Comparison of ENCODE assay signal across 1 cellular context in genomic region chr15:41585140-41586047, GRCh38.
TF ChIP-seq lines count a peak whose summit lies in the region.

No MANE protein-coding gene starts in this region.

TF ChIP-seq in H1, 55 proteins besides CTCF, POLR2A, EP300 and RAD21:
- TF ChIP-seq PHF8 (conservative IDR thresholded peaks at IDR 0.05; ENCODE audit: low read depth, low read length) (no peak; the same call in 1 of the 2 replicates), RFX5 (IDR thresholded peaks at IDR 0.05; ENCODE audit: borderline replicate concordance, low read depth, low read length) (no peak), JUN (IDR thresholded peaks at IDR 0.05; ENCODE audit: low read depth, low read length) (no peak), SRF (IDR thresholded peaks at IDR 0.05; ENCODE audit: low read depth, low read length) (no peak), NRF1 (IDR thresholded peaks at IDR 0.05; ENCODE audit: low read depth, low read length) (no peak), SUZ12 (IDR thresholded peaks at IDR 0.05; ENCODE audit: low read length) (peak; percentile 56; the same call in 1 of the 2 replicates), SAP30 (IDR thresholded peaks at IDR 0.05; ENCODE audit: insufficient read depth, insufficient replicate concordance, low read length) (no peak), MAFK (IDR thresholded peaks at IDR 0.05; ENCODE audit: low read depth, low read length) (no peak), BRCA1 (IDR thresholded peaks at IDR 0.05; ENCODE audit: low read depth, low read length) (no peak), POU5F1 (IDR thresholded peaks at IDR 0.05; ENCODE audit: low read depth, low read length) (no peak), EGR1 (IDR thresholded peaks at IDR 0.05; ENCODE audit: borderline replicate concordance, low read depth, low read length) (no peak), ASH2L (IDR thresholded peaks at IDR 0.05; ENCODE audit: low read length) (peak; percentile 58), KDM5A (IDR thresholded peaks at IDR 0.05; ENCODE audit: low read length) (no peak), SP2 (IDR thresholded peaks at IDR 0.05; ENCODE audit: low read length) (no peak), CBX5 (IDR thresholded peaks at IDR 0.05; ENCODE audit: low read depth, low read length) (no peak), SIN3A (conservative IDR thresholded peaks at IDR 0.05 in 1 of 2, IDR thresholded peaks at IDR 0.05 in 1 of 2; ENCODE audit: low read depth in 1 of 2, low read length in 2 of 2) (no peak), BACH1 (IDR thresholded peaks at IDR 0.05; ENCODE audit: low read length) (peak; percentile 81), FOSL1 (IDR thresholded peaks at IDR 0.05; ENCODE audit: insufficient read depth, low read depth, low read length) (no peak), RNF2 (IDR thresholded peaks at IDR 0.05; ENCODE audit: borderline replicate concordance, low read depth, low read length, missing control alignments, poor library complexity, severe bottlenecking) (no peak), HDAC6 (IDR thresholded peaks at IDR 0.05; ENCODE audit: low read depth, low read length) (no peak), ZNF274 (IDR thresholded peaks at IDR 0.05; ENCODE audit: borderline replicate concordance, extremely low read depth, low read length) (no peak), TBP (IDR thresholded peaks at IDR 0.05; ENCODE audit: low read depth, low read length) (peak; percentile 34; the same call in 1 of the 2 replicates), CEBPB (IDR thresholded peaks at IDR 0.05; ENCODE audit: low read depth, low read length) (no peak), ATF2 (IDR thresholded peaks at IDR 0.05; ENCODE audit: low read length) (no peak), YY1 (IDR thresholded peaks at IDR 0.05; ENCODE audit: low read depth, low read length) (no peak), E2F6 (IDR thresholded peaks at IDR 0.05) (peak; percentile 70; the same call in 1 of the 2 replicates), BCL11A (IDR thresholded peaks at IDR 0.05; ENCODE audit: low read depth in 2 of 2, low read length in 2 of 2) (no peak), TEAD4 (IDR thresholded peaks at IDR 0.05; ENCODE audit: low read depth, low read length) (no peak), RBBP5 (IDR thresholded peaks at IDR 0.05; ENCODE audit: borderline replicate concordance, low read depth, low read length) (no peak; the same call in 1 of the 2 replicates), POLR2AphosphoS5 (IDR thresholded peaks at IDR 0.05; ENCODE audit: low read depth, low read length) (peak; percentile 54; the same call in 1 of the 2 replicates), EZH2 (IDR thresholded peaks at IDR 0.05; ENCODE audit: low read depth, low read length, severe bottlenecking) (peak; percentile 34), TAF1 (IDR thresholded peaks at IDR 0.05; ENCODE audit: low read depth, low read length) (peak; percentile 61), CHD2 (IDR thresholded peaks at IDR 0.05; ENCODE audit: low read length) (no peak), GABPA (IDR thresholded peaks at IDR 0.05; ENCODE audit: borderline replicate concordance, insufficient read depth, low read length) (0 out of 2 replicates have a peak, but pooled peaks have one; percentile 15), GTF2F1 (IDR thresholded peaks at IDR 0.05; ENCODE audit: borderline replicate concordance, low read depth, low read length) (no peak; the same call in 1 of the 2 replicates), KDM4A (IDR thresholded peaks at IDR 0.05; ENCODE audit: low read depth, low read length, severe bottlenecking) (peak; percentile 66), TCF12 (IDR thresholded peaks at IDR 0.05; ENCODE audit: low read depth, low read length) (no peak), CBX8 (IDR thresholded peaks at IDR 0.05; ENCODE audit: borderline replicate concordance, low read depth, low read length) (no peak), CTBP2 (IDR thresholded peaks at IDR 0.05; ENCODE audit: borderline replicate concordance, insufficient read depth, insufficient read length, low read length) (no peak), NANOG (IDR thresholded peaks at IDR 0.05; ENCODE audit: insufficient read depth, low read depth, low read length, poor library complexity, severe bottlenecking) (no peak), SP4 (IDR thresholded peaks at IDR 0.05; ENCODE audit: low read length) (no peak), SIRT6 (IDR thresholded peaks at IDR 0.05; ENCODE audit: low read length) (no peak), HDAC2 (IDR thresholded peaks at IDR 0.05; ENCODE audit: borderline replicate concordance in 1 of 2, low read depth in 2 of 2, low read length in 2 of 2) (peak in 1 of 2 experiments; percentile 84; a peak in 3 of 4 replicates)
- TF ChIP-seq, protein P1, sequence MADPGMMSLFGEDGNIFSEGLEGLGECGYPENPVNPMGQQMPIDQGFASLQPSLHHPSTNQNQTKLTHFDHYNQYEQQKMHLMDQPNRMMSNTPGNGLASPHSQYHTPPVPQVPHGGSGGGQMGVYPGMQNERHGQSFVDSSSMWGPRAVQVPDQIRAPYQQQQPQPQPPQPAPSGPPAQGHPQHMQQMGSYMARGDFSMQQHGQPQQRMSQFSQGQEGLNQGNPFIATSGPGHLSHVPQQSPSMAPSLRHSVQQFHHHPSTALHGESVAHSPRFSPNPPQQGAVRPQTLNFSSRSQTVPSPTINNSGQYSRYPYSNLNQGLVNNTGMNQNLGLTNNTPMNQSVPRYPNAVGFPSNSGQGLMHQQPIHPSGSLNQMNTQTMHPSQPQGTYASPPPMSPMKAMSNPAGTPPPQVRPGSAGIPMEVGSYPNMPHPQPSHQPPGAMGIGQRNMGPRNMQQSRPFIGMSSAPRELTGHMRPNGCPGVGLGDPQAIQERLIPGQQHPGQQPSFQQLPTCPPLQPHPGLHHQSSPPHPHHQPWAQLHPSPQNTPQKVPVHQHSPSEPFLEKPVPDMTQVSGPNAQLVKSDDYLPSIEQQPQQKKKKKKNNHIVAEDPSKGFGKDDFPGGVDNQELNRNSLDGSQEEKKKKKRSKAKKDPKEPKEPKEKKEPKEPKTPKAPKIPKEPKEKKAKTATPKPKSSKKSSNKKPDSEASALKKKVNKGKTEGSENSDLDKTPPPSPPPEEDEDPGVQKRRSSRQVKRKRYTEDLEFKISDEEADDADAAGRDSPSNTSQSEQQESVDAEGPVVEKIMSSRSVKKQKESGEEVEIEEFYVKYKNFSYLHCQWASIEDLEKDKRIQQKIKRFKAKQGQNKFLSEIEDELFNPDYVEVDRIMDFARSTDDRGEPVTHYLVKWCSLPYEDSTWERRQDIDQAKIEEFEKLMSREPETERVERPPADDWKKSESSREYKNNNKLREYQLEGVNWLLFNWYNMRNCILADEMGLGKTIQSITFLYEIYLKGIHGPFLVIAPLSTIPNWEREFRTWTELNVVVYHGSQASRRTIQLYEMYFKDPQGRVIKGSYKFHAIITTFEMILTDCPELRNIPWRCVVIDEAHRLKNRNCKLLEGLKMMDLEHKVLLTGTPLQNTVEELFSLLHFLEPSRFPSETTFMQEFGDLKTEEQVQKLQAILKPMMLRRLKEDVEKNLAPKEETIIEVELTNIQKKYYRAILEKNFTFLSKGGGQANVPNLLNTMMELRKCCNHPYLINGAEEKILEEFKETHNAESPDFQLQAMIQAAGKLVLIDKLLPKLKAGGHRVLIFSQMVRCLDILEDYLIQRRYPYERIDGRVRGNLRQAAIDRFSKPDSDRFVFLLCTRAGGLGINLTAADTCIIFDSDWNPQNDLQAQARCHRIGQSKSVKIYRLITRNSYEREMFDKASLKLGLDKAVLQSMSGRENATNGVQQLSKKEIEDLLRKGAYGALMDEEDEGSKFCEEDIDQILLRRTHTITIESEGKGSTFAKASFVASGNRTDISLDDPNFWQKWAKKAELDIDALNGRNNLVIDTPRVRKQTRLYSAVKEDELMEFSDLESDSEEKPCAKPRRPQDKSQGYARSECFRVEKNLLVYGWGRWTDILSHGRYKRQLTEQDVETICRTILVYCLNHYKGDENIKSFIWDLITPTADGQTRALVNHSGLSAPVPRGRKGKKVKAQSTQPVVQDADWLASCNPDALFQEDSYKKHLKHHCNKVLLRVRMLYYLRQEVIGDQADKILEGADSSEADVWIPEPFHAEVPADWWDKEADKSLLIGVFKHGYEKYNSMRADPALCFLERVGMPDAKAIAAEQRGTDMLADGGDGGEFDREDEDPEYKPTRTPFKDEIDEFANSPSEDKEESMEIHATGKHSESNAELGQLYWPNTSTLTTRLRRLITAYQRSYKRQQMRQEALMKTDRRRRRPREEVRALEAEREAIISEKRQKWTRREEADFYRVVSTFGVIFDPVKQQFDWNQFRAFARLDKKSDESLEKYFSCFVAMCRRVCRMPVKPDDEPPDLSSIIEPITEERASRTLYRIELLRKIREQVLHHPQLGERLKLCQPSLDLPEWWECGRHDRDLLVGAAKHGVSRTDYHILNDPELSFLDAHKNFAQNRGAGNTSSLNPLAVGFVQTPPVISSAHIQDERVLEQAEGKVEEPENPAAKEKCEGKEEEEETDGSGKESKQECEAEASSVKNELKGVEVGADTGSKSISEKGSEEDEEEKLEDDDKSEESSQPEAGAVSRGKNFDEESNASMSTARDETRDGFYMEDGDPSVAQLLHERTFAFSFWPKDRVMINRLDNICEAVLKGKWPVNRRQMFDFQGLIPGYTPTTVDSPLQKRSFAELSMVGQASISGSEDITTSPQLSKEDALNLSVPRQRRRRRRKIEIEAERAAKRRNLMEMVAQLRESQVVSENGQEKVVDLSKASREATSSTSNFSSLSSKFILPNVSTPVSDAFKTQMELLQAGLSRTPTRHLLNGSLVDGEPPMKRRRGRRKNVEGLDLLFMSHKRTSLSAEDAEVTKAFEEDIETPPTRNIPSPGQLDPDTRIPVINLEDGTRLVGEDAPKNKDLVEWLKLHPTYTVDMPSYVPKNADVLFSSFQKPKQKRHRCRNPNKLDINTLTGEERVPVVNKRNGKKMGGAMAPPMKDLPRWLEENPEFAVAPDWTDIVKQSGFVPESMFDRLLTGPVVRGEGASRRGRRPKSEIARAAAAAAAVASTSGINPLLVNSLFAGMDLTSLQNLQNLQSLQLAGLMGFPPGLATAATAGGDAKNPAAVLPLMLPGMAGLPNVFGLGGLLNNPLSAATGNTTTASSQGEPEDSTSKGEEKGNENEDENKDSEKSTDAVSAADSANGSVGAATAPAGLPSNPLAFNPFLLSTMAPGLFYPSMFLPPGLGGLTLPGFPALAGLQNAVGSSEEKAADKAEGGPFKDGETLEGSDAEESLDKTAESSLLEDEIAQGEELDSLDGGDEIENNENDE (IDR thresholded peaks at IDR 0.05; ENCODE audit: insufficient replicate concordance, low read length), result no peak
- TF ChIP-seq, protein P2, sequence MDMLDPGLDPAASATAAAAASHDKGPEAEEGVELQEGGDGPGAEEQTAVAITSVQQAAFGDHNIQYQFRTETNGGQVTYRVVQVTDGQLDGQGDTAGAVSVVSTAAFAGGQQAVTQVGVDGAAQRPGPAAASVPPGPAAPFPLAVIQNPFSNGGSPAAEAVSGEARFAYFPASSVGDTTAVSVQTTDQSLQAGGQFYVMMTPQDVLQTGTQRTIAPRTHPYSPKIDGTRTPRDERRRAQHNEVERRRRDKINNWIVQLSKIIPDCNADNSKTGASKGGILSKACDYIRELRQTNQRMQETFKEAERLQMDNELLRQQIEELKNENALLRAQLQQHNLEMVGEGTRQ (IDR thresholded peaks at IDR 0.05; ENCODE audit: low read length), result peak; percentile 40; the same call in 1 of the 2 replicates
- TF ChIP-seq, protein P3, sequence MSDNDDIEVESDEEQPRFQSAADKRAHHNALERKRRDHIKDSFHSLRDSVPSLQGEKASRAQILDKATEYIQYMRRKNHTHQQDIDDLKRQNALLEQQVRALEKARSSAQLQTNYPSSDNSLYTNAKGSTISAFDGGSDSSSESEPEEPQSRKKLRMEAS (IDR thresholded peaks at IDR 0.05), result peak; percentile 90
